8 cellular contexts compared by ENCODE assay signal in the genomic region with DNA sequence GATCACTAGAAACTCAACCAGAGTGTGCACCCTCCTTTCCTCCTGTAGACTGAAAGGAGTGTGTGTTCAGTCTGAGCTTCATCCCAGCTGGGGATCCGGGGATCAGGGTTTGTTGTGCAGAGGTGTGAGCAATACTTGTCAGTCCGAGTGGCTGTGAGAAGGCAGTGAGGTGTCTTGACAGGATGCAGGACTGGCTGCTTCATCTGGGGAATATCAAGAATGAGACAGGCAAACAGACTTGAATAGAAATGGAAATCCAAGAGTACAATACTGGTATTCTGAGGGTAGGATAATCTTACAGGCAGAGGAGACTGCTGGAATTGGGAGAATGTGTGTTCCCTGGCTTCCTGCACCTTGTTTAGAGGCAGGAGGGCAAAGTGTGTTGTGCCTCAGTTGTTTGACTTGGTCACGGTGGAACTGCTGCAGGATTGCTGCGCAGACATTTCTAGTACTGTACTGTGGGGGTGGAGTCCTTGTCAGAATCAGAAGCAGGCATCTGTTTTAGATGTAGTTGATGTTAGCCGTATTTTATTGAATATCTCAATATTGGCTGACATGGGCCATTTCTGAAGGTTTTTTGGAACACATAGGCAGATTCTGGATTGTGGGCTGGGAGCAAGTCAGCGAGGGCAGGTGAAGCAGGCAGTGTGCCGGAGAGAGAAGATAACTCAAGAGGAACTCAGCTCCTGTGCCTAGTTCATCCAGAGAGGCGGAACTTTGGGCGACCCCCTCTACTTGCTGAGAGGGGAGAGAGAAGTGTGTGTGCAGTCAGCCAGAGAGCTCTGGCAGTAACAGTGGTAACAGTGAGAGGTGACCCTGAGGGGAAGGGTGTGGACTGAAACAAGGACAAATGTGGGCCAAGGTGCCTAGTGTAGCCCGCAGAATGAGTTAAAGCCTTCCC. TPM values are rescaled to one million over a fixed set of nuclear protein-coding genes. Genes with fewer than 3 reads are reported as not detected.
A peak's percentile ranks its signal among the peaks of the same experiment; 100 is the strongest.
DNase-seq lines count a peak whose midpoint lies in the region; ATAC-seq and TF ChIP-seq lines count a peak whose summit lies in the region.

No MANE protein-coding gene starts in this region.

- H3K27me3 ChIP-seq in H7 (ENCODE audit: control insufficient read depth, insufficient read depth, low read length) (no peaks in the 10 kb centered on the region), trophoblast cell (ENCODE audit: insufficient read depth, low read length) (no peaks in the 10 kb centered on the region)

- H3K4me1 ChIP-seq in trophoblast cell (ENCODE audit: control insufficient read depth in 1 of 2, insufficient read depth in 2 of 2, low read length in 2 of 2), result peaks cover 10 to 21% of the 10 kb centered on the region in 2 experiments

- peaks cover 13% of the 10 kb centered on the region for H3K79me1 ChIP-seq in trophoblast cell (ENCODE audit: low read length)

- peak; percentile 46 for DNase-seq in H7
- no peak for DNase-seq in RWPE1 (ENCODE audit: low spot score)
- DNase-seq in trophoblast cell, result peak; percentile 41 to 69
- DNase-seq in left lobe of liver (ENCODE audit: low spot score), result no peak

- CTCF ChIA-PET in RWPE1 (lab: Yijun Ruan, JAX), result interaction anchor here (0.6 to 1.3 kb wide), 4 partner anchors 13 to 153 kb away, joined by 3 read pairs; no protein-coding TSS in a partner anchor

- H3K9ac ChIP-seq in trophoblast cell (ENCODE audit: low read length), result peak overlapping the region; percentile 1

- H3K36me3 ChIP-seq in H7 (replicated peaks; ENCODE audit: control insufficient read depth, insufficient read depth, low read length), result peaks cover 9% of the 10 kb centered on the region
- H3K36me3 ChIP-seq in trophoblast cell (ENCODE audit: control insufficient read depth in 1 of 2, insufficient read depth in 2 of 2, low read length in 2 of 2), result peaks cover 7 to 13% of the 10 kb centered on the region in 2 experiments

- peak overlapping the region; percentile 62 for H2BK5ac ChIP-seq in trophoblast cell (ENCODE audit: low read depth, low read length, poor library complexity)

- H2BK12ac ChIP-seq in trophoblast cell (ENCODE audit: low read length), result peak overlapping the region; percentile 47

- peak overlapping the region; percentile 8 for H4K12ac ChIP-seq in trophoblast cell (ENCODE audit: low read depth, low read length)

- peak overlapping the region; percentile 27 for H2BK120ac ChIP-seq in trophoblast cell (ENCODE audit: insufficient read depth, low read length, poor library complexity)

- ATAC-seq in esophagus mucosa (peak; percentile 3), GM18873 (IDR thresholded peaks at IDR 0.05; ENCODE audit: low FRiP score, unreplicated experiment) (no peak), left lobe of liver (no peak), GM18858 (IDR thresholded peaks at IDR 0.05; ENCODE audit: unreplicated experiment) (no peak), GM21576 (IDR thresholded peaks at IDR 0.05; ENCODE audit: unreplicated experiment) (no peak)

- H4K8ac ChIP-seq in trophoblast cell (ENCODE audit: low read depth, low read length), result no peak overlapping the region

- H3K4ac ChIP-seq in trophoblast cell (ENCODE audit: low read depth, low read length), result no peak overlapping the region

- no CpG with 5 or more reads among the region's 10 CpGs for whole genome bisulfite sequencing in trophoblast cell (ENCODE audit: extremely low coverage, insufficient coverage, insufficient read length)

- H3K14ac ChIP-seq in trophoblast cell (ENCODE audit: low read length), result peak overlapping the region; percentile 26

- H2AK5ac ChIP-seq in trophoblast cell (ENCODE audit: low read length), result peak overlapping the region; percentile 17

- peak overlapping the region; percentile 44 for H3K18ac ChIP-seq in trophoblast cell (ENCODE audit: low read length)

- no peaks in the 10 kb centered on the region for H3K9me3 ChIP-seq in trophoblast cell (ENCODE audit: insufficient read depth, low read depth, low read length)

- H4K91ac ChIP-seq in trophoblast cell (ENCODE audit: low read depth, low read length), result peak overlapping the region; percentile 45

- TF ChIP-seq CTCF in RWPE1 (conservative IDR thresholded peaks at IDR 0.05; ENCODE audit: low read depth), result no peak

- H3K4me2 ChIP-seq in trophoblast cell (ENCODE audit: low read length), result peak overlapping the region; percentile 61

- peak overlapping the region; percentile 26; the same call in 1 of the 2 replicates for H3K4me3 ChIP-seq in H7 (ENCODE audit: insufficient read depth, low read depth, low read length)
- no peak overlapping the region for H3K4me3 ChIP-seq in trophoblast cell (ENCODE audit: low read depth, low read length)

- H3K23ac ChIP-seq in trophoblast cell (ENCODE audit: low read length), result no peak overlapping the region

- peaks cover 10% of the 10 kb centered on the region for H3K79me2 ChIP-seq in trophoblast cell (ENCODE audit: control insufficient read depth, insufficient read depth, low read length, poor library complexity)

- POLR2A ChIA-PET in RWPE1 (lab: Yijun Ruan, JAX; ENCODE audit: low non-redundant PET), result interaction anchor here (0.5 to 1.2 kb wide), 8 partner anchors 8 to 377 kb away, joined by 3 to 8 read pairs (median 5); a partner anchor contains a TSS

- H3K27ac ChIP-seq in RWPE1 (peak overlapping the region; percentile 90), trophoblast cell (ENCODE audit: low read depth, low read length) (peak overlapping the region; percentile 91)

- H2AFZ ChIP-seq in trophoblast cell (ENCODE audit: insufficient read depth, low read length, poor library complexity), result peak overlapping the region; percentile 13

RNA-seq across cellular contexts. Expression of a gene that starts 27.1 kb away (rescaled TPM):
- 73.8 and 82.1 TPM in 2 replicates for total RNA-seq in H7 (2014; rRNA removed; shearing (Covaris generic))
- total RNA-seq in esophagus mucosa (61.6 TPM), left lobe of liver (29.0 TPM)
- 22.3 and 22.9 TPM in 2 replicates for polyA plus RNA-seq in trophoblast cell (2013)

RNA-seq across cellular contexts. Expression of a gene that starts 50.0 kb away (rescaled TPM):
- 29.1 and 32.2 TPM in 2 replicates for total RNA-seq in H7 (2014; rRNA removed; shearing (Covaris generic))
- total RNA-seq in esophagus mucosa (45.2 TPM), left lobe of liver (9.8 TPM)
- polyA plus RNA-seq in trophoblast cell (2013), result 20.5 and 20.9 TPM in 2 replicates

Comparison
In these comparisons a context has a peak if more than half of its experiments do, and no peak if none do; other contexts are left out.
1. DNase-seq: peak in H7 (single experiment) and trophoblast cell (2 of 2); none in RWPE1 (single experiment) and left lobe of liver (single experiment).